In genomic region chr7:145605963-145606362, GRCh38 we compare ENCODE assay signal across 26 cellular contexts.
"Had no signal": no experiment of that assay in that cellular context is flagged by ENCODE, and none has a peak within 500 bp of the region (broad histone marks: within the 10 kb centered on the region; RNA-seq: fewer than 3 reads in every experiment).

No MANE protein-coding gene starts in this region.

- H3K27me3 ChIP-seq: stomach, suprapubic skin, testis, thyroid gland, tibial artery, tibial nerve, transverse colon, upper lobe of left lung, upper lobe of right lung, uterus, vagina had no signal

- H3K9me3 ChIP-seq: testis, thoracic aorta, thyroid gland, tibial nerve, transverse colon, vagina had no signal

- ATAC-seq: stimulated activated effector memory CD8-positive, alpha-beta T cell treated with anti-CD3 and anti-CD28 coated beads, Interleukin-12 subunit alpha, Interleukin-12 subunit beta, amount 100 ng/mL, for 72 hours; stimulated activated memory B cell treated with anti-CD40 and anti-IgM and Interleukin-4, amounts not matched to agents 10 μg/mL and 1 μg/mL and 100 μg/mL, for 72 hours; stimulated activated naive B cell treated with anti-CD40 and anti-IgM and Interleukin-4, amounts not matched to agents 10 μg/mL and 1 μg/mL and 100 μg/mL, for 72 hours; stimulated activated naive CD8-positive, alpha-beta T cell treated with anti-CD3 and anti-CD28 coated beads, Interleukin-15, amount 100 ng/mL, for 72 hours; stimulated activated naive CD8-positive, alpha-beta T cell treated with anti-CD3 and anti-CD28 coated beads, Interleukin-15, Interleukin-2, amounts not matched to agents 100 U/mL and 50 U/mL, for 24 hours; upper lobe of right lung had no signal

- H3K27ac ChIP-seq: stomach, suprapubic skin, testis, thoracic aorta, thyroid gland, tibial artery, tibial nerve, transverse colon, upper lobe of left lung, upper lobe of right lung, uterus, vagina had no signal

- H3K36me3 ChIP-seq: stomach, suprapubic skin, thoracic aorta, thyroid gland, tibial artery, tibial nerve, transverse colon, upper lobe of left lung, upper lobe of right lung, uterus, vagina had no signal

- DNase-seq: stimulated activated CD4-positive, alpha-beta T cell treated with anti-CD3 and anti-CD28 coated beads, Interleukin-2, amount 100 ng/mL, for 48 hours; stimulated activated CD4-positive, alpha-beta T cell treated with anti-CD3 and anti-CD28 coated beads, Interleukin-4, amount 100 ng/mL, for 1 hour; stimulated activated CD4-positive, alpha-beta T cell treated with anti-CD3 and anti-CD28 coated beads, Interleukin-4, amount 100 ng/mL, for 24 hours; stimulated activated CD4-positive, alpha-beta T cell treated with anti-CD3 and anti-CD28 coated beads, Interleukin-4, amount 100 ng/mL, for 4 hours; stimulated activated CD8-positive, alpha-beta memory T cell treated with anti-CD3 and anti-CD28 coated beads, Interleukin-4, amount 100 ng/mL, for 48 hours; stimulated activated naive B cell treated with anti-CD40 and anti-IgM and Interleukin-4, amounts not matched to agents 10 μg/mL and 1 μg/mL and 100 μg/mL, for 72 hours; stimulated activated naive CD4-positive, alpha-beta T cell; stimulated activated naive CD4-positive, alpha-beta T cell treated with Interleukin-2 at 50 U/mL for 16 hours; stimulated activated naive CD8-positive, alpha-beta T cell treated with anti-CD3 and anti-CD28 coated beads, Interleukin-15, amount 100 ng/mL, for 72 hours; stimulated activated naive CD8-positive, alpha-beta T cell treated with anti-CD3 and anti-CD28 coated beads, Interleukin-15, Interleukin-2, amounts not matched to agents 100 U/mL and 50 U/mL, for 24 hours; stomach; substantia nigra; testis; thyroid gland; tibial artery; transverse colon; trophoblast cell; upper lobe of left lung; upper lobe of right lung; uterus had no signal

- H3K4me3 ChIP-seq: stomach, suprapubic skin, testis, thoracic aorta, thyroid gland, tibial artery, tibial nerve, transverse colon, upper lobe of left lung, upper lobe of right lung, uterus, vagina had no signal

- H3K4me1 ChIP-seq: stomach, suprapubic skin, testis, thyroid gland, tibial artery, tibial nerve, transverse colon, upper lobe of left lung, upper lobe of right lung, uterus, vagina had no signal
